ENCODE assay signal across 1 cellular context in the genomic region with DNA sequence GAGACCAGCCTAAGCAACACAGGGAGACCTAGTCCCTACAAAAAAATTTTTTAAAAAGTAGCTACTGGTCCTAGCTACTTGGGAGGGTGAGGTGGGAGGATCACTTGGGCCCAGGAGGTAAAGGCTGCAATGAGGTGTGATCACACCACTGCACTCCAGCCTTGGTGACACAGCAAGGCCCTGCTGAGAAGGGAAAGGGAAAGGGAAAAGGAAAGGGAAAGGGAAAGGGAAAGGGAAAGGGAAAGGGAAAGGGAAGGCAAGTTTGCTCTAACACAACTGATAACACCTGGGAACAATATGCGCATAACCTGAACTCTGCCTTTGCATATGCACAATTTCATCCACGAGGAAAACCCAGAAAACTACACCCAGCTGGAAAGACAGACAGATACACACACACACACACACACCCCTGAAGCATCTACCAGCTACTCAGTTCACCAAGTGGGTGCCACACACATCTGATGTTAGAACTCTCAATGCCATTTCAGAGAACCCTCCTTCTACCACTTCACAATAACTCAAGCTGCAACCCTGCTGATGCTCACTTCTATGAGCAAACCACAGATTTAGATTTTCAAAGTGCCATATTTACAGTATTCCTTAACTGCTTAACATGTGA.
TF ChIP-seq lines count a peak whose summit lies in the region.

No MANE protein-coding gene starts in this region.

TF ChIP-seq in HEK293, 187 proteins besides CTCF, POLR2A, EP300 and RAD21 (continued from another document):
- TF ChIP-seq ZNF211 (tag by site-specific recombination; IDR thresholded peaks at IDR 0.05; ENCODE audit: low read depth) (no peak), HOXA7 (CRISPR knock-in tag; IDR thresholded peaks at IDR 0.05; ENCODE audit: borderline replicate concordance) (no peak), ZNF23 (tag by site-specific recombination; IDR thresholded peaks at IDR 0.05; ENCODE audit: borderline replicate concordance) (no peak), KLF7 (tag by site-specific recombination; IDR thresholded peaks at IDR 0.05; ENCODE audit: borderline replicate concordance) (no peak), ZNF132 (tag by site-specific recombination; IDR thresholded peaks at IDR 0.05; ENCODE audit: borderline replicate concordance) (no peak), ZNF549 (tag by site-specific recombination; IDR thresholded peaks at IDR 0.05) (no peak), ZNF155 (tag by site-specific recombination; IDR thresholded peaks at IDR 0.05) (no peak)
- TF ChIP-seq, protein P1, sequence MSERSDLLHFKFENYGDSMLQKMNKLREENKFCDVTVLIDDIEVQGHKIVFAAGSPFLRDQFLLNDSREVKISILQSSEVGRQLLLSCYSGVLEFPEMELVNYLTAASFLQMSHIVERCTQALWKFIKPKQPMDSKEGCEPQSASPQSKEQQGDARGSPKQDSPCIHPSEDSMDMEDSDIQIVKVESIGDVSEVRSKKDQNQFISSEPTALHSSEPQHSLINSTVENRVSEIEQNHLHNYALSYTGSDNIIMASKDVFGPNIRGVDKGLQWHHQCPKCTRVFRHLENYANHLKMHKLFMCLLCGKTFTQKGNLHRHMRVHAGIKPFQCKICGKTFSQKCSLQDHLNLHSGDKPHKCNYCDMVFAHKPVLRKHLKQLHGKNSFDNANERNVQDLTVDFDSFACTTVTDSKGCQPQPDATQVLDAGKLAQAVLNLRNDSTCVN (tag by site-specific recombination; optimal IDR thresholded peaks at IDR 0.05), result peak; percentile 7
- TF ChIP-seq, protein P2, sequence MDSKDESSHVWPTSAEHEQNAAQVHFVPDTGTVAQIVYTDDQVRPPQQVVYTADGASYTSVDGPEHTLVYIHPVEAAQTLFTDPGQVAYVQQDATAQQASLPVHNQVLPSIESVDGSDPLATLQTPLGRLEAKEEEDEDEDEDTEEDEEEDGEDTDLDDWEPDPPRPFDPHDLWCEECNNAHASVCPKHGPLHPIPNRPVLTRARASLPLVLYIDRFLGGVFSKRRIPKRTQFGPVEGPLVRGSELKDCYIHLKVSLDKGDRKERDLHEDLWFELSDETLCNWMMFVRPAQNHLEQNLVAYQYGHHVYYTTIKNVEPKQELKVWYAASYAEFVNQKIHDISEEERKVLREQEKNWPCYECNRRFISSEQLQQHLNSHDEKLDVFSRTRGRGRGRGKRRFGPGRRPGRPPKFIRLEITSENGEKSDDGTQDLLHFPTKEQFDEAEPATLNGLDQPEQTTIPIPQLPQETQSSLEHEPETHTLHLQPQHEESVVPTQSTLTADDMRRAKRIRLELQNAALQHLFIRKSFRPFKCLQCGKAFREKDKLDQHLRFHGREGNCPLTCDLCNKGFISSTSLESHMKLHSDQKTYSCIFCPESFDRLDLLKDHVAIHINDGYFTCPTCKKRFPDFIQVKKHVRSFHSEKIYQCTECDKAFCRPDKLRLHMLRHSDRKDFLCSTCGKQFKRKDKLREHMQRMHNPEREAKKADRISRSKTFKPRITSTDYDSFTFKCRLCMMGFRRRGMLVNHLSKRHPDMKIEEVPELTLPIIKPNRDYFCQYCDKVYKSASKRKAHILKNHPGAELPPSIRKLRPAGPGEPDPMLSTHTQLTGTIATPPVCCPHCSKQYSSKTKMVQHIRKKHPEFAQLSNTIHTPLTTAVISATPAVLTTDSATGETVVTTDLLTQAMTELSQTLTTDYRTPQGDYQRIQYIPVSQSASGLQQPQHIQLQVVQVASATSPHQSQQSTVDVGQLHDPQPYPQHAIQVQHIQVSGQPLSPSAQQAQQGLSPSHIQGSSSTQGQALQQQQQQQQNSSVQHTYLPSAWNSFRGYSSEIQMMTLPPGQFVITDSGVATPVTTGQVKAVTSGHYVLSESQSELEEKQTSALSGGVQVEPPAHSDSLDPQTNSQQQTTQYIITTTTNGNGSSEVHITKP (tag by site-specific recombination; IDR thresholded peaks at IDR 0.05), result peak; percentile 54
- TF ChIP-seq, protein P3, sequence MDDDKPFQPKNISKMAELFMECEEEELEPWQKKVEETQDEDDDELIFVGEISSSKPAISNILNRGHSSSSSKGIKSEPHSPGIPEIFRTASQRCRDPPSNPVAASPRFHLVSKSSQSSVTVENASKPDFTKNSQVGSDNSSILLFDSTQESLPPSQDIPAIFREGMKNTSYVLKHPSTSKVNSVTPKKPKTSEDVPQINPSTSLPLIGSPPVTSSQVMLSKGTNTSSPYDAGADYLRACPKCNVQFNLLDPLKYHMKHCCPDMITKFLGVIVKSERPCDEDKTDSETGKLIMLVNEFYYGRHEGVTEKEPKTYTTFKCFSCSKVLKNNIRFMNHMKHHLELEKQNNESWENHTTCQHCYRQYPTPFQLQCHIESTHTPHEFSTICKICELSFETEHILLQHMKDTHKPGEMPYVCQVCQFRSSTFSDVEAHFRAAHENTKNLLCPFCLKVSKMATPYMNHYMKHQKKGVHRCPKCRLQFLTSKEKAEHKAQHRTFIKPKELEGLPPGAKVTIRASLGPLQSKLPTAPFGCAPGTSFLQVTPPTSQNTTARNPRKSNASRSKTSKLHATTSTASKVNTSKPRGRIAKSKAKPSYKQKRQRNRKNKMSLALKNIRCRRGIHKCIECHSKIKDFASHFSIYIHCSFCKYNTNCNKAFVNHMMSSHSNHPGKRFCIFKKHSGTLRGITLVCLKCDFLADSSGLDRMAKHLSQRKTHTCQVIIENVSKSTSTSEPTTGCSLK (tag by site-specific recombination; IDR thresholded peaks at IDR 0.05), result no peak
- TF ChIP-seq, protein P4, sequence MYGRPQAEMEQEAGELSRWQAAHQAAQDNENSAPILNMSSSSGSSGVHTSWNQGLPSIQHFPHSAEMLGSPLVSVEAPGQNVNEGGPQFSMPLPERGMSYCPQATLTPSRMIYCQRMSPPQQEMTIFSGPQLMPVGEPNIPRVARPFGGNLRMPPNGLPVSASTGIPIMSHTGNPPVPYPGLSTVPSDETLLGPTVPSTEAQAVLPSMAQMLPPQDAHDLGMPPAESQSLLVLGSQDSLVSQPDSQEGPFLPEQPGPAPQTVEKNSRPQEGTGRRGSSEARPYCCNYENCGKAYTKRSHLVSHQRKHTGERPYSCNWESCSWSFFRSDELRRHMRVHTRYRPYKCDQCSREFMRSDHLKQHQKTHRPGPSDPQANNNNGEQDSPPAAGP (tag by site-specific recombination; IDR thresholded peaks at IDR 0.05), result 0 out of 2 replicates have a peak, but pooled peaks have one; percentile 20
- TF ChIP-seq, protein P5, sequence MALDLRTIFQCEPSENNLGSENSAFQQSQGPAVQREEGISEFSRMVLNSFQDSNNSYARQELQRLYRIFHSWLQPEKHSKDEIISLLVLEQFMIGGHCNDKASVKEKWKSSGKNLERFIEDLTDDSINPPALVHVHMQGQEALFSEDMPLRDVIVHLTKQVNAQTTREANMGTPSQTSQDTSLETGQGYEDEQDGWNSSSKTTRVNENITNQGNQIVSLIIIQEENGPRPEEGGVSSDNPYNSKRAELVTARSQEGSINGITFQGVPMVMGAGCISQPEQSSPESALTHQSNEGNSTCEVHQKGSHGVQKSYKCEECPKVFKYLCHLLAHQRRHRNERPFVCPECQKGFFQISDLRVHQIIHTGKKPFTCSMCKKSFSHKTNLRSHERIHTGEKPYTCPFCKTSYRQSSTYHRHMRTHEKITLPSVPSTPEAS (tag by site-specific recombination; IDR thresholded peaks at IDR 0.05), result no peak
